1 cellular context compared by ENCODE assay signal in genomic region chr14:49939884-49940510, GRCh38.
TF ChIP-seq lines count a peak whose summit lies in the region.

No MANE protein-coding gene starts in this region.

TF ChIP-seq in K562, 482 proteins besides CTCF, POLR2A, EP300 and RAD21 (continued from another document):
- TF ChIP-seq C11orf30 (IDR thresholded peaks at IDR 0.05; ENCODE audit: low read depth) = peak; percentile 51
- TF ChIP-seq DDX20 (tag; IDR thresholded peaks at IDR 0.05; ENCODE audit: low read depth) = no peak
- TF ChIP-seq ZNF316 (IDR thresholded peaks at IDR 0.05) = peak; percentile 48
- TF ChIP-seq SMAD1 (IDR thresholded peaks at IDR 0.05; ENCODE audit: low read depth, low read length, partially characterized antibody) = no peak
- 0 out of 2 replicates have a peak, but pooled peaks have one; percentile 5 for TF ChIP-seq EGR1 (conservative IDR thresholded peaks at IDR 0.05)
- TF ChIP-seq NELFE (IDR thresholded peaks at IDR 0.05; ENCODE audit: insufficient read depth, insufficient read length) = no peak
